In genomic region chr22:38180841-38181452, GRCh38 we compare ENCODE assay signal across 8 cellular contexts. TPM values are rescaled to one million over a fixed set of nuclear protein-coding genes. Genes with fewer than 3 reads are reported as not detected.
A peak's percentile ranks its signal among the peaks of the same experiment; 100 is the strongest.
DNase-seq lines count a peak whose midpoint lies in the region; ATAC-seq, FAIRE-seq and TF ChIP-seq lines count a peak whose summit lies in the region.

No MANE protein-coding gene starts in this region.

- BruUV-seq in HCT116 (replicated peaks; lab: Mats Ljungman, UMichigan): TSS peak; percentile 67
- BruUV-seq in endothelial cell of umbilical vein (replicated peaks; lab: Mats Ljungman, UMichigan): TSS peak; percentile 73

- TF ChIP-seq CTCF in HCT116 (IDR thresholded peaks at IDR 0.05 in 2 of 3, conservative IDR thresholded peaks at IDR 0.05 in 1 of 3; ENCODE audit: borderline replicate concordance in 1 of 3, insufficient read depth in 1 of 3, low read depth in 2 of 3, low read length in 2 of 3) (no peak), VCaP (conservative IDR thresholded peaks at IDR 0.05) (no peak), endothelial cell of umbilical vein (IDR thresholded peaks at IDR 0.05; ENCODE audit: extremely low read depth in 1 of 2, insufficient read depth in 1 of 2, low read depth in 1 of 2, low read length in 2 of 2) (no peak)

- no peaks in the 10 kb centered on the region for H3K9me3 ChIP-seq in CD4-positive, CD25-positive, alpha-beta regulatory T cell (ENCODE audit: control insufficient read depth in 2 of 2, low read length in 2 of 2)
- H3K9me3 ChIP-seq in HCT116 (ENCODE audit: control insufficient read depth in 1 of 2, insufficient read depth in 1 of 2, low read depth in 1 of 2, low read length in 2 of 2) (no peaks in the 10 kb centered on the region), endothelial cell of umbilical vein (replicated peaks; ENCODE audit: control insufficient read depth, insufficient read depth, low read length) (no peaks in the 10 kb centered on the region)

- H3K9me1 ChIP-seq in endothelial cell of umbilical vein (replicated peaks; ENCODE audit: control insufficient read depth, extremely low read depth, insufficient read depth, low read length): no peaks in the 10 kb centered on the region

- peak overlapping the region; percentile 98 for H3K27ac Mint-ChIP-seq in CD4-positive, CD25-positive, alpha-beta regulatory T cell
- H3K27ac Mint-ChIP-seq in naive thymus-derived CD8-positive, alpha-beta T cell: peak overlapping the region; percentile 86 to 97 (median 92)

- H3K4me3 Mint-ChIP-seq in CD4-positive, CD25-positive, alpha-beta regulatory T cell: peak overlapping the region; percentile 88 to 99 (median 96)
- peak overlapping the region; percentile 85 to 98 (median 94) for H3K4me3 Mint-ChIP-seq in naive thymus-derived CD8-positive, alpha-beta T cell

- peak; percentile 21 to 79 (median 56) for DNase-seq in CD4-positive, CD25-positive, alpha-beta regulatory T cell
- no peak for DNase-seq in HCT116 (ENCODE audit: low read depth, low spot score)
- DNase-seq in endothelial cell of umbilical vein (ENCODE audit: low read depth, low spot score): peak; percentile 40
- DNase-seq in naive thymus-derived CD8-positive, alpha-beta T cell: peak in 8 of 10 donors; percentile 14 to 71 (median 46)
- no peak for DNase-seq in 8988T
- DNase-seq in NCI-H146 treated with DMSO at 0.1 percent for 48 hours (lab: John Stamatoyannopoulos, UW; ENCODE audit: unreplicated experiment): no peak

- POLR2A ChIA-PET in HCT116 (lab: Charles Lee) (interaction anchor here (1.0 kb wide), 1 partner anchor 21 kb away, joined by 3 read pairs; the partner anchor contains the start of gene MAFF), endothelial cell of umbilical vein (lab: Charles Lee) (no interaction called here)
- POLR2A ChIA-PET in naive thymus-derived CD8-positive, alpha-beta T cell (lab: Charles Lee): interaction anchor here (0.6 to 2.6 kb wide), 6 partner anchors 14 to 1162 kb away, joined by 3 to 24 read pairs (median 4); partner anchors contain the start of gene MAFF

- H3K4me2 ChIP-seq in HCT116 (ENCODE audit: low read length) (peak overlapping the region; percentile 96), endothelial cell of umbilical vein (ENCODE audit: insufficient read depth, low read length) (peak overlapping the region; percentile 62)

- no peaks in the 10 kb centered on the region for H3K9me2 ChIP-seq in HCT116 (ENCODE audit: insufficient read depth)

- no peak overlapping the region for H2AFZ ChIP-seq in HCT116 (ENCODE audit: low read depth, low read length, poor library complexity, severe bottlenecking)
- peak overlapping the region; percentile 26 for H2AFZ ChIP-seq in endothelial cell of umbilical vein (ENCODE audit: low read depth, low read length)

- H3K27me3 Mint-ChIP-seq in CD4-positive, CD25-positive, alpha-beta regulatory T cell: no peaks in the 10 kb centered on the region
- H3K27me3 Mint-ChIP-seq in naive thymus-derived CD8-positive, alpha-beta T cell: no peaks in the 10 kb centered on the region

- peak; percentile 74 for FAIRE-seq in endothelial cell of umbilical vein (lab: Jason Lieb, UNC)

- peaks cover 19 to 55% (median 35%) of the 10 kb centered on the region in 4 donors for H3K4me1 Mint-ChIP-seq in CD4-positive, CD25-positive, alpha-beta regulatory T cell
- peaks cover 26 to 57% (median 45%) of the 10 kb centered on the region in 4 donors for H3K4me1 Mint-ChIP-seq in naive thymus-derived CD8-positive, alpha-beta T cell

- CTCF ChIA-PET in HCT116 (lab: Charles Lee): no interaction called here
- CTCF ChIA-PET in endothelial cell of umbilical vein (lab: Charles Lee): interaction anchor here (1.3 kb wide), 1 partner anchor 66 kb away, joined by 4 read pairs; no protein-coding TSS in a partner anchor

- RAD21 ChIA-PET in HCT116 (lab: Charles Lee; ENCODE audit: low non-redundant PET in 1 of 2, low total read pairs in 2 of 2, uncharacterized antibody in 2 of 2, unreplicated experiment in 2 of 2): no interaction called here

- peak overlapping the region; percentile 82 for H3K4me3 ChIP-seq in CD4-positive, CD25-positive, alpha-beta regulatory T cell (ENCODE audit: low read depth, low read length)
- peak overlapping the region; percentile 73 to 84 for H3K4me3 ChIP-seq in HCT116 (replicated peaks in 1 of 2; ENCODE audit: low read depth in 1 of 2, low read length in 2 of 2)
- H3K4me3 ChIP-seq in endothelial cell of umbilical vein (replicated peaks in 1 of 3; ENCODE audit: insufficient read depth in 1 of 3, low read depth in 1 of 3, low read length in 3 of 3): peak overlapping the region in 2 of 3 experiments; percentile 5 to 28

- H3K9me3 Mint-ChIP-seq in CD4-positive, CD25-positive, alpha-beta regulatory T cell: peaks cover 0 to 2% (median 0%) of the 10 kb centered on the region in 7 donors
- H3K9me3 Mint-ChIP-seq in naive thymus-derived CD8-positive, alpha-beta T cell: no peaks in the 10 kb centered on the region

- peak overlapping the region; percentile 88 for H3K27ac ChIP-seq in CD4-positive, CD25-positive, alpha-beta regulatory T cell (ENCODE audit: insufficient read depth, low read length, poor library complexity, severe bottlenecking)
- H3K27ac ChIP-seq in HCT116 (ENCODE audit: low read depth, low read length) (peak overlapping the region; percentile 97), VCaP (peak overlapping the region; percentile 99), endothelial cell of umbilical vein (ENCODE audit: insufficient read depth, low read depth, low read length) (peak overlapping the region; percentile 93)

- no peak for TF ChIP-seq POLR2A in HCT116 (IDR thresholded peaks at IDR 0.05; ENCODE audit: borderline replicate concordance, extremely low read depth, insufficient read depth, insufficient read length)
- TF ChIP-seq POLR2A in endothelial cell of umbilical vein (IDR thresholded peaks at IDR 0.05; ENCODE audit: low read depth, low read length): no peak

- peak overlapping the region; percentile 87 for H3K9ac ChIP-seq in HCT116 (ENCODE audit: low read length)
- H3K9ac ChIP-seq in endothelial cell of umbilical vein (replicated peaks; ENCODE audit: extremely low read depth, insufficient read depth, low read length): peak overlapping the region; percentile 83

- H3K4me1 ChIP-seq in CD4-positive, CD25-positive, alpha-beta regulatory T cell (ENCODE audit: control insufficient read depth, insufficient read depth, low read length, poor library complexity, severe bottlenecking): peaks cover 29% of the 10 kb centered on the region
- peaks cover 52 to 59% of the 10 kb centered on the region in 2 experiments for H3K4me1 ChIP-seq in HCT116 (ENCODE audit: control insufficient read depth in 1 of 2, insufficient read depth in 2 of 2, low read length in 2 of 2)
- peaks cover 46% of the 10 kb centered on the region for H3K4me1 ChIP-seq in endothelial cell of umbilical vein (ENCODE audit: control insufficient read depth, extremely low read depth, insufficient read depth, low read length)

- H4K20me1 ChIP-seq in HCT116 (ENCODE audit: insufficient read depth): no peaks in the 10 kb centered on the region
- H4K20me1 ChIP-seq in endothelial cell of umbilical vein (replicated peaks; ENCODE audit: control insufficient read depth, extremely low read depth, insufficient read depth, low read length): no peaks in the 10 kb centered on the region

- ATAC-seq in CD4-positive, CD25-positive, alpha-beta regulatory T cell (ENCODE audit: low read depth in 2 of 2): peak; percentile 19 to 20
- ATAC-seq in HCT116 (0 out of 2 replicates have a peak, but pooled peaks have one; percentile 7), GM21717 (IDR thresholded peaks at IDR 0.05; ENCODE audit: unreplicated experiment) (no peak)
- ATAC-seq in naive thymus-derived CD8-positive, alpha-beta T cell: peak; percentile 31 to 65

- H3K27me3 ChIP-seq in CD4-positive, CD25-positive, alpha-beta regulatory T cell (ENCODE audit: control insufficient read depth, insufficient read depth, low read length): no peaks in the 10 kb centered on the region
- H3K27me3 ChIP-seq in HCT116 (ENCODE audit: insufficient read depth, low read length) (no peaks in the 10 kb centered on the region), endothelial cell of umbilical vein (ENCODE audit: control insufficient read depth in 2 of 2, insufficient read depth in 2 of 2, low read length in 2 of 2) (no peaks in the 10 kb centered on the region)

- intact Hi-C loops in HCT116 (cut with micrococcal nuclease) (no loop called here), endothelial cell of umbilical vein (cut with micrococcal nuclease) (loop anchor here (1.0 kb wide), 2 partner anchors 9 to 20 kb away; partner anchors contain the start of gene MAFF)

- no peak for TF ChIP-seq RAD21 in HCT116 (IDR thresholded peaks at IDR 0.05; ENCODE audit: low read depth)

- no peaks in the 10 kb centered on the region for H3K36me3 Mint-ChIP-seq in CD4-positive, CD25-positive, alpha-beta regulatory T cell
- H3K36me3 Mint-ChIP-seq in naive thymus-derived CD8-positive, alpha-beta T cell: peaks cover 0 to 8% (median 0%) of the 10 kb centered on the region in 3 donors

- H3K79me2 ChIP-seq in HCT116 (ENCODE audit: insufficient read depth, low read length) (peaks cover 6% of the 10 kb centered on the region), endothelial cell of umbilical vein (ENCODE audit: control insufficient read depth, insufficient read depth, low read length) (no peaks in the 10 kb centered on the region)

- dilution Hi-C loops in endothelial cell of umbilical vein (cut with MboI; ENCODE audit: extremely low pct_ligation_motif_present, low sequenced_read_pairs): no loop called here

- H3K36me3 ChIP-seq in CD4-positive, CD25-positive, alpha-beta regulatory T cell (ENCODE audit: control insufficient read depth, insufficient read depth, low read length): no peaks in the 10 kb centered on the region
- H3K36me3 ChIP-seq in HCT116 (ENCODE audit: control insufficient read depth in 1 of 2, insufficient read depth in 2 of 2, low read length in 2 of 2) (no peaks in the 10 kb centered on the region), endothelial cell of umbilical vein (ENCODE audit: control insufficient read depth in 2 of 2, extremely low read depth in 1 of 2, insufficient read depth in 2 of 2, low read length in 2 of 2) (no peaks in the 10 kb centered on the region)

RNA-seq across cellular contexts. Expression of gene PLA2G6, which starts 0.7 kb away (rescaled TPM):
- 137 TPM for total RNA-seq in CD4-positive, CD25-positive, alpha-beta regulatory T cell
- polyA plus RNA-seq in CD4-positive, CD25-positive, alpha-beta regulatory T cell: 1 to 10 TPM; 2.6 to 6.9 (median 5.4) TPM
- total RNA-seq in HCT116 (2021; ENCODE audit: unreplicated experiment) (36.0 TPM), endothelial cell of umbilical vein (10.3 and 11.1 TPM in 2 replicates)
- 24.8 and 27.6 TPM in 2 replicates for polyA plus RNA-seq in HCT116 (2012)
- polyA plus RNA-seq in endothelial cell of umbilical vein: 6.6 and 9.9 TPM in 2 replicates
- polyA plus RNA-seq in endothelial cell of umbilical vein (2011; cell fraction: cytosol; rRNA removed): 1.8 and 3.7 TPM in 2 replicates
- 62.1 and 69.2 TPM in 2 replicates for polyA plus RNA-seq in endothelial cell of umbilical vein (2011; cell fraction: nucleus; rRNA removed)
- polyA plus RNA-seq in endothelial cell of umbilical vein (2012): 2.9 and 4.7 TPM in 2 replicates
- polyA minus RNA-seq in endothelial cell of umbilical vein: 16.0 and 17.4 TPM in 2 replicates
- 7.0 TPM for polyA minus RNA-seq in endothelial cell of umbilical vein (2011; cell fraction: cytosol; rRNA and poly(A)+ RNA removed)
- 19.5 and 21.1 TPM in 2 replicates for polyA minus RNA-seq in endothelial cell of umbilical vein (2011; cell fraction: nucleus; rRNA and poly(A)+ RNA removed)
- total RNA-seq in naive thymus-derived CD8-positive, alpha-beta T cell: 100 to 1,000 TPM; 173 to 186 TPM
- 1 to 10 TPM; 2.6 to 7.2 (median 2.6) TPM for polyA plus RNA-seq in naive thymus-derived CD8-positive, alpha-beta T cell

RNA-seq across cellular contexts. Expression of gene MAFF, which starts 20.8 kb away (rescaled TPM):
- total RNA-seq in CD4-positive, CD25-positive, alpha-beta regulatory T cell: 39.4 TPM
- 1 to 10 TPM; 1.4 to 2.4 (median 2.0) TPM for polyA plus RNA-seq in CD4-positive, CD25-positive, alpha-beta regulatory T cell
- total RNA-seq in HCT116 (2021; ENCODE audit: unreplicated experiment): 26.0 TPM
- 19.6 and 30.2 TPM in 2 replicates for polyA plus RNA-seq in HCT116 (2012)
- total RNA-seq in endothelial cell of umbilical vein: 59.5 and 61.2 TPM in 2 replicates
- 29.0 and 30.5 TPM in 2 replicates for polyA plus RNA-seq in endothelial cell of umbilical vein
- 30.6 and 35.8 TPM in 2 replicates for polyA plus RNA-seq in endothelial cell of umbilical vein (2011; cell fraction: cytosol; rRNA removed)
- polyA plus RNA-seq in endothelial cell of umbilical vein (2011; cell fraction: nucleus; rRNA removed): 23.2 and 24.2 TPM in 2 replicates
- 43.3 and 46.8 TPM in 2 replicates for polyA plus RNA-seq in endothelial cell of umbilical vein (2012)
- polyA minus RNA-seq in endothelial cell of umbilical vein: 16.2 and 18.6 TPM in 2 replicates
- polyA minus RNA-seq in endothelial cell of umbilical vein (2011; cell fraction: cytosol; rRNA and poly(A)+ RNA removed): 6.8 TPM
- polyA minus RNA-seq in endothelial cell of umbilical vein (2011; cell fraction: nucleus; rRNA and poly(A)+ RNA removed): 10.8 and 23.0 TPM in 2 replicates
- total RNA-seq in naive thymus-derived CD8-positive, alpha-beta T cell: 1 to 10 TPM; 5.5 to 6.2 TPM
- polyA plus RNA-seq in naive thymus-derived CD8-positive, alpha-beta T cell: 1 to 10 TPM; 2.6 to 3.3 (median 3.0) TPM

Comparison
In these comparisons a context has a peak if more than half of its experiments do, and no peak if none do; other contexts are left out.
1. DNase-seq: peak in CD4-positive, CD25-positive, alpha-beta regulatory T cell (3 of 3), endothelial cell of umbilical vein (single experiment) and naive thymus-derived CD8-positive, alpha-beta T cell (8 of 10); none in HCT116 (single experiment), 8988T (single experiment) and NCI-H146 treated with DMSO at 0.1 percent for 48 hours (single experiment).
2. H3K4me3 ChIP-seq: peak in every context shown above with its lines; median percentile 82 in CD4-positive, CD25-positive, alpha-beta regulatory T cell; 78 in HCT116; 16 in endothelial cell of umbilical vein.
3. Peak in every context shown above with its lines, with median percentiles within 50 percentile points of each other: H3K27ac ChIP-seq.